14 cellular contexts compared by ENCODE assay signal in the genomic region with DNA sequence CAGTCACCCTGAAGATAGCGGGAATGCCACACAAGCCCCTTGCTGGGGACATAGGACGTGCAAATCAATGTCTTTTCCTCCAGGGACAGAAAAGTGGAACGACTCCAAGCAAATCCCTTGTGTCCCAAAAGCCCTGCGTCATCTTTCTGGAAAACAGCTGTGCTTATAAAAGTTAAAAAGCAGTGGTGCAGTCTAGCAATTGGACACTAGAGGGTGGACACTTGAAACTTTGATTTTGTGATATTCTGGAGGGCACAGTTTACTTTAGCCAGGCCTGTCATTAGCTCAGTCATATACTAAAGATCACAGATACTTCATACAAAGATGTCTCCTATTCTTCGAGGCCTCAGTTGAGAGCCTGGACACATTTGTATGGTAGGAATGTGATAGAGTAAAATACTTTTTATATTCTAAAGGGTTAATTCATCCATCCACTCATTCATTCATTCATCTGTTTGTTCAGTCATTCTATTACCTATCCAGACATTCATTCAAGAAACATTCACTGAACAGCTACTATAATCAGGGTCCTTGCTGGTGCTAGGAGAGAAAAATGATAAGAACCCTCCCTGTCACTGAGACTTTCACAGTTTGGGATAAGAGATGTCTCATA.
DNase-seq lines count a peak whose midpoint lies in the region; ATAC-seq and TF ChIP-seq lines count a peak whose summit lies in the region.
"Had no signal": no experiment of that assay in that cellular context is flagged by ENCODE, and none has a peak within 500 bp of the region (broad histone marks: within the 10 kb centered on the region; RNA-seq: fewer than 3 reads in every experiment).

No MANE protein-coding gene starts in this region.

- no peak for ATAC-seq in activated CD8-positive, alpha-beta memory T cell treated with anti-CD3 and anti-CD28 coated beads, Interleukin-2, amount 10 ng/mL, durations not matched to agents 7 days and 5 days
- ATAC-seq in thoracic aorta (ENCODE audit: insufficient number of reproducible peaks, low FRiP score, low read depth) = peak; percentile 63
- ATAC-seq: naive thymus-derived CD8-positive, alpha-beta T cell had no signal

- H3K4me2 ChIP-seq in PC-9 = no peak overlapping the region
- no peak overlapping the region for H3K4me2 ChIP-seq in fibroblast of lung (ENCODE audit: extremely low read depth, insufficient read depth, low read length)
- H3K4me2 ChIP-seq: BLaER1 had no signal

- H3K4me1 Mint-ChIP-seq in activated CD8-positive, alpha-beta memory T cell treated with anti-CD3 and anti-CD28 coated beads, Interleukin-2, amount 10 ng/mL, durations not matched to agents 7 days and 5 days = no peaks in the 10 kb centered on the region
- H3K4me1 Mint-ChIP-seq in CD8-positive, alpha-beta memory T cell = no peaks in the 10 kb centered on the region
- H3K4me1 Mint-ChIP-seq: naive thymus-derived CD8-positive, alpha-beta T cell had no signal

- H3K9me3 ChIP-seq in PC-9 (ENCODE audit: insufficient read depth, low read depth) (peaks cover 5% of the 10 kb centered on the region; the same call in 1 of the 2 replicates), fibroblast of lung (ENCODE audit: control insufficient read depth, insufficient read depth, low read depth, low read length) (no peaks in the 10 kb centered on the region), thoracic aorta (no peaks in the 10 kb centered on the region)
- no peaks in the 10 kb centered on the region for H3K9me3 ChIP-seq in CD8-positive, alpha-beta memory T cell (ENCODE audit: low read length)
- H3K9me3 ChIP-seq: uterus had no signal

- H3K36me3 Mint-ChIP-seq in activated CD8-positive, alpha-beta memory T cell treated with anti-CD3 and anti-CD28 coated beads, Interleukin-2, amount 10 ng/mL, durations not matched to agents 7 days and 5 days = no peaks in the 10 kb centered on the region
- H3K36me3 Mint-ChIP-seq in CD8-positive, alpha-beta memory T cell = no peaks in the 10 kb centered on the region
- H3K36me3 Mint-ChIP-seq: activated naive CD8-positive, alpha-beta T cell had no signal

- intact Hi-C loops in PC-9 (cut with micrococcal nuclease; ENCODE audit: unreplicated experiment) = no loop called here

- H3K27ac ChIP-seq in PC-9 = no peak overlapping the region
- no peak overlapping the region for H3K27ac ChIP-seq in fibroblast of lung (ENCODE audit: insufficient read depth, low read length)
- H3K27ac ChIP-seq in thoracic aorta = peak overlapping the region; percentile 50 to 66
- H3K27ac ChIP-seq in CD8-positive, alpha-beta memory T cell (ENCODE audit: low read depth, low read length) = no peak overlapping the region
- H3K27ac ChIP-seq: BLaER1, uterus had no signal

- no TSS peak for BruUV-seq in PC-9 (replicated peaks; lab: Mats Ljungman, UMichigan)

- H2AFZ ChIP-seq in PC-9 (no peak overlapping the region), fibroblast of lung (ENCODE audit: low read length) (no peak overlapping the region)

- H3K27ac Mint-ChIP-seq in activated CD8-positive, alpha-beta memory T cell treated with anti-CD3 and anti-CD28 coated beads, Interleukin-2, amount 10 ng/mL, durations not matched to agents 7 days and 5 days = no peak overlapping the region
- H3K27ac Mint-ChIP-seq in CD8-positive, alpha-beta memory T cell = no peak overlapping the region
- H3K27ac Mint-ChIP-seq: activated naive CD8-positive, alpha-beta T cell; naive thymus-derived CD8-positive, alpha-beta T cell had no signal

- H3K4me3 Mint-ChIP-seq in activated CD8-positive, alpha-beta memory T cell treated with anti-CD3 and anti-CD28 coated beads, Interleukin-2, amount 10 ng/mL, durations not matched to agents 7 days and 5 days = no peak overlapping the region
- H3K4me3 Mint-ChIP-seq in CD8-positive, alpha-beta memory T cell = no peak overlapping the region
- H3K4me3 Mint-ChIP-seq: activated naive CD8-positive, alpha-beta T cell; naive thymus-derived CD8-positive, alpha-beta T cell had no signal

- no peak overlapping the region for H3K4me3 ChIP-seq in PC-9
- no peak overlapping the region for H3K4me3 ChIP-seq in fibroblast of lung (replicated peaks in 1 of 4; ENCODE audit: control extremely low read depth in 1 of 4, insufficient read depth in 1 of 4, low read depth in 3 of 4, low read length in 4 of 4)
- H3K4me3 ChIP-seq in thoracic aorta = no peak overlapping the region
- no peak overlapping the region for H3K4me3 ChIP-seq in CD8-positive, alpha-beta memory T cell (ENCODE audit: low read length)
- H3K4me3 ChIP-seq: BLaER1, uterus had no signal

- H4K20me1 ChIP-seq in PC-9 (ENCODE audit: insufficient read depth) (no peaks in the 10 kb centered on the region), fibroblast of lung (ENCODE audit: control insufficient read depth, extremely low read depth, insufficient read depth, low read length) (no peaks in the 10 kb centered on the region)
- H4K20me1 ChIP-seq: BLaER1 had no signal

- no peaks in the 10 kb centered on the region for H3K79me2 ChIP-seq in PC-9 (ENCODE audit: low read depth)
- no peaks in the 10 kb centered on the region for H3K79me2 ChIP-seq in fibroblast of lung (ENCODE audit: control insufficient read depth, insufficient read depth, low read length)

- H3K9me3 Mint-ChIP-seq in activated CD8-positive, alpha-beta memory T cell treated with anti-CD3 and anti-CD28 coated beads, Interleukin-2, amount 10 ng/mL, durations not matched to agents 7 days and 5 days (ENCODE audit: low read depth) = peaks cover 2% of the 10 kb centered on the region
- H3K9me3 Mint-ChIP-seq in CD8-positive, alpha-beta memory T cell = peaks cover 0 to 12% (median 6%) of the 10 kb centered on the region in 5 donors

- H3K4me1 ChIP-seq in PC-9 (replicated peaks; ENCODE audit: insufficient read depth) = peaks cover 6% of the 10 kb centered on the region; the same call in 1 of the 2 replicates
- H3K4me1 ChIP-seq in fibroblast of lung (ENCODE audit: control insufficient read depth, extremely low read depth, insufficient read depth, low read length) = no peaks in the 10 kb centered on the region
- peaks cover 11 to 33% of the 10 kb centered on the region in 2 donors for H3K4me1 ChIP-seq in thoracic aorta (ENCODE audit: control insufficient read depth in 1 of 2, low read depth in 2 of 2)
- H3K4me1 ChIP-seq in CD8-positive, alpha-beta memory T cell (ENCODE audit: insufficient read depth, low read length) = no peaks in the 10 kb centered on the region
- H3K4me1 ChIP-seq: uterus had no signal

- H3K9me2 ChIP-seq in PC-9 (ENCODE audit: insufficient read depth) = no peaks in the 10 kb centered on the region

- H3K9ac ChIP-seq in fibroblast of lung (ENCODE audit: insufficient read depth, low read length) = no peak overlapping the region
- H3K9ac ChIP-seq: BLaER1 had no signal

- H3K36me3 ChIP-seq in PC-9 (ENCODE audit: low read depth) (no peaks in the 10 kb centered on the region), fibroblast of lung (ENCODE audit: control insufficient read depth, insufficient read depth, low read length) (no peaks in the 10 kb centered on the region), thoracic aorta (no peaks in the 10 kb centered on the region)
- no peaks in the 10 kb centered on the region for H3K36me3 ChIP-seq in CD8-positive, alpha-beta memory T cell (ENCODE audit: insufficient read depth, low read length)
- H3K36me3 ChIP-seq: BLaER1, uterus had no signal

- peak; percentile 7 for DNase-seq in activated CD8-positive, alpha-beta memory T cell treated with anti-CD3 and anti-CD28 coated beads for 24 hours
- DNase-seq in activated CD8-positive, alpha-beta memory T cell treated with anti-CD3 and anti-CD28 coated beads, Interleukin-2, amount 10 ng/mL, durations not matched to agents 7 days and 5 days = no peak
- DNase-seq in PC-9 (no peak), fibroblast of lung (ENCODE audit: low read depth in 2 of 2) (peak; percentile 4 to 13), thoracic aorta (ENCODE audit: low spot score) (no peak), NCI-H2081 (lab: John Stamatoyannopoulos, UW) (no peak), NCI-H1694 (lab: John Stamatoyannopoulos, UW) (no peak)
- DNase-seq in CD8-positive, alpha-beta memory T cell = no peak
- DNase-seq: activated CD4-positive, CD25-positive, alpha-beta regulatory T cell treated with anti-CD3 and anti-CD28 coated beads, Interleukin-2, amount 50 U/mL, for 72 hours; naive thymus-derived CD8-positive, alpha-beta T cell; NCI-H69; uterus had no signal

- peaks cover 39% of the 10 kb centered on the region for H3K27me3 ChIP-seq in PC-9 (ENCODE audit: insufficient read depth, low read depth)
- no peaks in the 10 kb centered on the region for H3K27me3 ChIP-seq in fibroblast of lung (ENCODE audit: control insufficient read depth, insufficient read depth, low read length)
- H3K27me3 ChIP-seq in thoracic aorta (replicated peaks; ENCODE audit: insufficient read depth) = no peaks in the 10 kb centered on the region
- H3K27me3 ChIP-seq in CD8-positive, alpha-beta memory T cell (ENCODE audit: insufficient read depth, low read length, poor library complexity, severe bottlenecking) = peaks cover 5% of the 10 kb centered on the region
- H3K27me3 ChIP-seq: BLaER1, uterus had no signal

- H3F3A ChIP-seq in PC-9 (ENCODE audit: insufficient read depth, low read depth) = no peaks in the 10 kb centered on the region

- H3K27me3 Mint-ChIP-seq in activated CD8-positive, alpha-beta memory T cell treated with anti-CD3 and anti-CD28 coated beads, Interleukin-2, amount 10 ng/mL, durations not matched to agents 7 days and 5 days = peaks cover 26% of the 10 kb centered on the region
- H3K27me3 Mint-ChIP-seq in CD8-positive, alpha-beta memory T cell = peaks cover 8 to 55% of the 10 kb centered on the region in 2 donors

- POLR2A ChIA-PET in PC-9 (lab: Charles Lee; ENCODE audit: unreplicated experiment) = no interaction called here
- POLR2A ChIA-PET in CD8-positive, alpha-beta memory T cell (lab: Charles Lee) = no interaction called here

- TF ChIP-seq CTCF in PC-9 (conservative IDR thresholded peaks at IDR 0.05) (peak; percentile 69), fibroblast of lung (conservative IDR thresholded peaks at IDR 0.05 in 1 of 2, IDR thresholded peaks at IDR 0.05 in 1 of 2; ENCODE audit: low read depth in 1 of 2, low read length in 2 of 2) (peak; percentile 40 to 48), thoracic aorta (IDR thresholded peaks at IDR 0.05) (peak; percentile 54)

- CTCF ChIA-PET in activated CD8-positive, alpha-beta memory T cell treated with anti-CD3 and anti-CD28 coated beads, Interleukin-2, amount 10 ng/mL, durations not matched to agents 7 days and 5 days (lab: Charles Lee) = no interaction called here
- CTCF ChIA-PET in PC-9 (lab: Charles Lee) = no interaction called here
- CTCF ChIA-PET in CD8-positive, alpha-beta memory T cell (lab: Charles Lee) = no interaction called here

Comparison
In these comparisons a context has a peak if more than half of its experiments do, and no peak if none do; other contexts are left out.
1. DNase-seq: peak in activated CD8-positive, alpha-beta memory T cell treated with anti-CD3 and anti-CD28 coated beads for 24 hours (single experiment) and fibroblast of lung (2 of 2); none in activated CD8-positive, alpha-beta memory T cell treated with anti-CD3 and anti-CD28 coated beads, Interleukin-2, amount 10 ng/mL, durations not matched to agents 7 days and 5 days (single experiment), PC-9 (0 of 2), thoracic aorta (single experiment), NCI-H2081 (0 of 2), CD8-positive, alpha-beta memory T cell (0 of 5) and NCI-H1694 (single experiment).
2. H3K27ac ChIP-seq: peak in thoracic aorta (2 of 2); none in PC-9 (single experiment), fibroblast of lung (single experiment) and CD8-positive, alpha-beta memory T cell (single experiment).
3. Peak in every context shown above with its lines, with median percentiles within 50 percentile points of each other: CTCF ChIP-seq.